8 cellular contexts compared by ENCODE assay signal in the genomic region with DNA sequence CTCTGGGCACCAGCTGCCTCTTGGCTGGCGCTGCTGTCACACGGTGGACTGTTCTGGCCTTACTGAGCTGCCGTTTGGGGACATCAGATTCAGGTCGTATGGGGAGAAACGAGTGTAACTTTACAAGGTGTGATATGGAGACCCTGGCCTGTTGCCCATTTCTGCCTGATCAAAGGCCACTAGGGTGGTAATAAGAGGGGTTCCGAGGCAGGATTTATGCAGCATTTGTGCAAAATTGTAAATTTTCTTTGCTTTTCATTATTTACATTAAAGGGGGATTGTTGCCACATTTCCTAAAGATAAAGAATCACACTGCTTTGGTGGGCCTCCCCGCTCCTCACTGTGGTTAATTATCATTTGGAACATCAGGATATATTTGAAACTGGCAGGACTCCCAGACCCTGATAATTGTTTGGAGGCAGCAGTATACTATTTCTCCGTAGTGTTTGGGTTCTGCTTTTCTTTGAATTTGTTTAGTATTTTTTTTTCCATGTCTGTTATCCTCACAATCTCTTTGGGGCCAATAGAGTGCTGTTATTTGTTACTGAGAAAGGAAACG. TPM values are rescaled to one million over a fixed set of nuclear protein-coding genes. Genes with fewer than 3 reads are reported as not detected.
DNase-seq lines count a peak whose midpoint lies in the region; ATAC-seq and TF ChIP-seq lines count a peak whose summit lies in the region.

No MANE protein-coding gene starts in this region.

- H3K36me3 Mint-ChIP-seq in activated CD4-positive, alpha-beta T cell treated with anti-CD3 and anti-CD28 coated beads for 36 hours (ENCODE audit: low read depth) = peaks cover 19% of the 10 kb centered on the region
- H3K36me3 Mint-ChIP-seq in natural killer cell = peaks cover 13% of the 10 kb centered on the region

- peak overlapping the region; percentile 62 to 98 (median 92) for H3K4me3 ChIP-seq in dorsolateral prefrontal cortex

- no peaks in the 10 kb centered on the region for H3K9me3 Mint-ChIP-seq in activated CD4-positive, alpha-beta T cell treated with anti-CD3 and anti-CD28 coated beads for 36 hours (ENCODE audit: low read depth)
- no peaks in the 10 kb centered on the region for H3K9me3 Mint-ChIP-seq in natural killer cell

- peaks cover 56% of the 10 kb centered on the region for H3K4me1 Mint-ChIP-seq in activated CD4-positive, alpha-beta T cell treated with anti-CD3 and anti-CD28 coated beads for 36 hours
- peaks cover 24 to 36% of the 10 kb centered on the region in 2 donors for H3K4me1 Mint-ChIP-seq in natural killer cell

- no peak for ATAC-seq in activated CD4-positive, alpha-beta T cell treated with anti-CD3 and anti-CD28 coated beads for 36 hours
- ATAC-seq in natural killer cell = no peak

- POLR2A ChIA-PET in activated CD4-positive, alpha-beta T cell treated with anti-CD3 and anti-CD28 coated beads for 36 hours (lab: Charles Lee) = interaction anchor here (1.3 kb wide), 1 partner anchor 70 kb away, joined by 6 read pairs; a partner anchor contains a TSS

- peak overlapping the region; percentile 91 for H3K4me3 Mint-ChIP-seq in activated CD4-positive, alpha-beta T cell treated with anti-CD3 and anti-CD28 coated beads for 36 hours
- peak overlapping the region; percentile 95 for H3K4me3 Mint-ChIP-seq in natural killer cell

- CTCF ChIA-PET in activated CD4-positive, alpha-beta T cell treated with anti-CD3 and anti-CD28 coated beads for 36 hours (lab: Charles Lee) = interaction anchor here (1.2 to 1.5 kb wide), 2 partner anchors 23 kb away, joined by 3 read pairs; no protein-coding TSS in a partner anchor

- TF ChIP-seq CTCF in dorsolateral prefrontal cortex (IDR thresholded peaks at IDR 0.05 in 54 of 56, conservative IDR thresholded peaks at IDR 0.05 in 2 of 56; ENCODE audit: low read depth in 1 of 56, partially characterized antibody in 56 of 56) = peak in 1 of 56 donors; percentile 4
- TF ChIP-seq CTCF in natural killer cell (IDR thresholded peaks at IDR 0.05) = no peak

- intact Hi-C loops in activated CD4-positive, alpha-beta T cell treated with anti-CD3 and anti-CD28 coated beads for 36 hours (cut with DNase I, micrococcal nuclease) = loop anchor here (1.0 to 2.0 kb wide), 7 partner anchors 56 to 267 kb away; a partner anchor contains a TSS
- intact Hi-C loops in dorsolateral prefrontal cortex (cut with DNase I) = loop anchor here (2.0 to 5.0 kb wide), 4 partner anchors 47 to 93 kb away; a partner anchor contains a TSS
- intact Hi-C loops in natural killer cell (cut with micrococcal nuclease) = loop anchor here (1.0 to 2.0 kb wide), 3 partner anchors 56 to 207 kb away; a partner anchor contains a TSS

- no peak for DNase-seq in activated CD4-positive, alpha-beta T cell treated with anti-CD3 and anti-CD28 coated beads for 36 hours
- no peak for DNase-seq in activated CD4-positive, alpha-beta T cell treated with anti-CD3 and anti-CD28 coated beads for 48 hours
- DNase-seq in NCI-H69 (lab: John Stamatoyannopoulos, UW) (peak; percentile 10), dorsolateral prefrontal cortex (no peak), natural killer cell (no peak), HuH-7 (ENCODE audit: low spot score) (no peak), HCEC 1CT (no peak), GM03348 (ENCODE audit: low spot score) (no peak)

- H3K27me3 Mint-ChIP-seq in activated CD4-positive, alpha-beta T cell treated with anti-CD3 and anti-CD28 coated beads for 36 hours = no peaks in the 10 kb centered on the region
- H3K27me3 Mint-ChIP-seq in natural killer cell (ENCODE audit: low read depth in 2 of 2) = no peaks in the 10 kb centered on the region

- H3K27ac Mint-ChIP-seq in activated CD4-positive, alpha-beta T cell treated with anti-CD3 and anti-CD28 coated beads for 36 hours = peak overlapping the region; percentile 96
- peak overlapping the region; percentile 91 to 97 for H3K27ac Mint-ChIP-seq in natural killer cell

- peak overlapping the region in 58 of 59 donors; percentile 42 to 98 (median 93) for H3K27ac ChIP-seq in dorsolateral prefrontal cortex

- H3K27me3 ChIP-seq in dorsolateral prefrontal cortex = no peaks in the 10 kb centered on the region

RNA-seq across cellular contexts. Expression of a gene that starts 0.9 kb away (rescaled TPM):
- total RNA-seq in activated CD4-positive, alpha-beta T cell treated with anti-CD3 and anti-CD28 coated beads for 36 hours = 10 to 100 TPM; 12.8 to 18.5 TPM
- 100 to 1,000 TPM in 1 of 120 experiments, 10 to 100 TPM in 119; 30.4 to 103 (median 51.4) TPM for total RNA-seq in dorsolateral prefrontal cortex
- total RNA-seq in natural killer cell = 10 to 100 TPM; 17.0 to 27.1 (median 21.1) TPM

RNA-seq across cellular contexts. Expression of a gene that starts 55.5 kb away (rescaled TPM):
- total RNA-seq in activated CD4-positive, alpha-beta T cell treated with anti-CD3 and anti-CD28 coated beads for 36 hours = 10 to 100 TPM; 18.1 to 20.0 TPM
- total RNA-seq in dorsolateral prefrontal cortex = 10 to 100 TPM; 19.1 to 55.5 (median 35.0) TPM
- 10 to 100 TPM in 1 of 3 donors, 1 to 10 TPM in 2; 8.5 to 11.0 (median 9.4) TPM for total RNA-seq in natural killer cell
